ENCODE assay signal across 21 cellular contexts in genomic region chr6:100883347-100883746, GRCh38.
"Had no signal": no experiment of that assay in that cellular context is flagged by ENCODE, and none has a peak within 500 bp of the region (broad histone marks: within the 10 kb centered on the region; RNA-seq: fewer than 3 reads in every experiment).

No MANE protein-coding gene starts in this region.

- H3K9me3 ChIP-seq: SJSA1 had no signal

- H3K4me3 ChIP-seq: SJSA1, SK-N-MC had no signal

- H3K27ac ChIP-seq: HL-60, SJSA1, SK-N-MC had no signal

- DNase-seq: KBM-7, NCI-H1092 treated with DMSO at 0.1 percent for 48 hours, NCI-H1436, NCI-H187, NCI-H2029, NCI-H2081 treated with DMSO at 0.1 percent for 48 hours, NCI-H2171, NCI-H226, NCI-H446, NCI-H510A, NCI-H524 treated with DMSO at 0.1 percent for 48 hours, NCI-H69, NCI-H774, Right ventricle myocardium superior, RPMI8226, SIG-M5 had no signal

- FAIRE-seq: HTR-8/SVneo, RCC 7860 had no signal
